Comparison of ENCODE assay signal across 8 cellular contexts in the genomic region with DNA sequence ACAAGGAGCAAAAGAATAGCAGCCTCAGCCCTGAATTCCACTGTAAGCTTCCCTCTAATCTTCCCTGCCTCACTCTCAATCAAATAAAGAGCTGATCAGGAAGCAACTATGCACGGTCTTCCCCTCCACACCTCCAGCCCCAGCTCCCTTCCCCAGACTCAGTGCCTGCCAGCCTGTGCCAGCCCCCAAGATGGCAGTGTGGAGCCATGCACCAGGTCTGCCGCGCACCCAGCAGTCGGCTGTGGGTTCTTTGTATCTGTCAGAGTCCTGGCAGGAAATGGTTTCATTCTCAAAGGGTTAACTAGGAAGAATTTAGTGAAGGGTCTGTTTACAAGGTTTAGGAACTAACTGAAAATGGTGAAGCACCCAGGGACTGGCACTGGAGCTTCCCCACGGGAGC.
DNase-seq lines count a peak whose midpoint lies in the region; ATAC-seq, FAIRE-seq and TF ChIP-seq lines count a peak whose summit lies in the region.
"Not testable (repeated sequence)": the region's sequence is repeated elsewhere in the genome, so short reads cannot be mapped to it uniquely, and the experiment has no call there.

No MANE protein-coding gene starts in this region.

- BruUV-seq in OCI-LY7 (replicated peaks; lab: Mats Ljungman, UMichigan); GM12878 (replicated peaks; lab: Mats Ljungman, UMichigan): not testable (repeated sequence)

- CTCF ChIA-PET in OCI-LY7 (lab: Charles Lee; ENCODE audit: unreplicated experiment), result not testable (repeated sequence)
- CTCF ChIA-PET in GM12878 (lab: Yijun Ruan, JAX), result interaction anchor here (0.6 to 1.6 kb wide), 7 partner anchors 12 to 140 kb away, joined by 3 to 4 read pairs (median 3); no protein-coding TSS in a partner anchor

- ATAC-seq in GM12878; Right ventricle myocardium superior (ENCODE audit: poor library complexity): not testable (repeated sequence)

- not testable (repeated sequence) for H3F3A ChIP-seq in neural cell (ENCODE audit: insufficient read depth, low read length, poor library complexity, severe bottlenecking)

- H3K36me3 ChIP-seq in OCI-LY7 (ENCODE audit: insufficient read depth, low read length); GM12878 (ENCODE audit: control insufficient read depth in 2 of 2, insufficient read depth in 2 of 2, low read length in 1 of 2); neural cell (ENCODE audit: insufficient read depth, low read length): not testable (repeated sequence)

- FAIRE-seq in D721Med (lab: Jason Lieb, UNC); GM12878 (lab: Jason Lieb, UNC): not testable (repeated sequence)

- TF ChIP-seq EP300 in GM12878 (IDR thresholded peaks at IDR 0.05; ENCODE audit: borderline replicate concordance in 1 of 2, control insufficient read depth in 1 of 2, low read depth in 2 of 2, low read length in 2 of 2); neural cell (conservative IDR thresholded peaks at IDR 0.05; ENCODE audit: poor library complexity, severe bottlenecking): not testable (repeated sequence)

- in situ Hi-C loops in GM12878 (cut with MboI), result not testable (repeated sequence)

- not testable (repeated sequence) for TF ChIP-seq POLR2A in GM12878 (IDR thresholded peaks at IDR 0.05; ENCODE audit: low read depth, low read length)

- not testable (repeated sequence) for H3K4me2 ChIP-seq in OCI-LY7 (ENCODE audit: low read length); GM12878 (ENCODE audit: control insufficient read depth, insufficient read depth); neural cell (ENCODE audit: low read length)

- H3K4me1 ChIP-seq in OCI-LY7 (ENCODE audit: insufficient read depth, low read length, poor library complexity, severe bottlenecking); GM12878 (ENCODE audit: control insufficient read depth, insufficient read depth, low read length): not testable (repeated sequence)

- not testable (repeated sequence) for H3K79me2 ChIP-seq in OCI-LY7 (ENCODE audit: insufficient read depth, low read depth, low read length); GM12878 (ENCODE audit: control insufficient read depth, insufficient read depth, low read length); neural cell (replicated peaks; ENCODE audit: insufficient read depth, low read length)

- H3K9me2 ChIP-seq in OCI-LY7 (ENCODE audit: insufficient read depth, low read length); neural cell (ENCODE audit: insufficient read depth, low read length): not testable (repeated sequence)

- H3K9me3 ChIP-seq in OCI-LY7 (ENCODE audit: low read length); GM12878 (replicated peaks; ENCODE audit: control insufficient read depth, insufficient read depth, low read length); neural cell (ENCODE audit: low read length): not testable (repeated sequence)

- POLR2A ChIA-PET in OCI-LY7 (lab: Charles Lee); GM12878 (lab: Charles Lee): not testable (repeated sequence)

- H3K4me3 ChIP-seq in OCI-LY7 (ENCODE audit: low read depth, low read length, poor library complexity, severe bottlenecking); GM12878; neural cell (ENCODE audit: low read length): not testable (repeated sequence)

- H3K27ac ChIP-seq in OCI-LY7 (ENCODE audit: low read depth, low read length, poor library complexity, severe bottlenecking); GM12878 (ENCODE audit: control insufficient read depth, insufficient read depth); neural cell (ENCODE audit: low read length): not testable (repeated sequence)

- TF ChIP-seq CTCF in D721Med (IDR thresholded peaks at IDR 0.05; ENCODE audit: insufficient read depth, missing control alignments), result peak; percentile 63
- TF ChIP-seq CTCF in OCI-LY7 (conservative IDR thresholded peaks at IDR 0.05; ENCODE audit: low read length), result peak; percentile 34; the same call in 1 of the 2 replicates
- TF ChIP-seq CTCF in GM12878 (IDR thresholded peaks at IDR 0.05 in 2 of 3, conservative IDR thresholded peaks at IDR 0.05 in 1 of 3; ENCODE audit: control insufficient read depth in 2 of 3, extremely low read depth in 1 of 3, insufficient read depth in 1 of 3, low read depth in 3 of 3, low read length in 3 of 3), result peak; percentile 15 to 46 (median 42); a peak in 4 of 6 replicates
- peak; percentile 48 for TF ChIP-seq CTCF in neural cell (IDR thresholded peaks at IDR 0.05; ENCODE audit: poor library complexity, severe bottlenecking)

- RAD21 ChIA-PET in GM12878 (lab: Charles Lee; ENCODE audit: unreplicated experiment), result interaction anchor here (0.6 kb wide), 2 partner anchors 55 to 426 kb away, joined by 3 read pairs; no protein-coding TSS in a partner anchor

- H4K20me1 ChIP-seq in OCI-LY7 (ENCODE audit: insufficient read depth, low read length); GM12878 (ENCODE audit: control insufficient read depth, insufficient read depth); neural cell (ENCODE audit: insufficient read depth): not testable (repeated sequence)

- 0% methylated on average over 5 of the region's 5 CpGs for WGBS in GM12878 (ENCODE audit: insufficient coverage, insufficient replicate concordance, low lambda C conversion rate, missing lambda C conversion rate)

- DNase-seq in D721Med (ENCODE audit: insufficient read length, low spot score); GM12878 (ENCODE audit: low read depth, low spot score): not testable (repeated sequence)
- DNase-seq in LHCN-M2 (ENCODE audit: low read depth) (peak; percentile 32), OCI-LY7 (ENCODE audit: low spot score) (peak; percentile 8), Right ventricle myocardium superior (peak; percentile 61)
- peak; percentile 4 to 17 for DNase-seq in activated CD4-positive, alpha-beta T cell treated with anti-CD3 and anti-CD28 coated beads, Interleukin-2, amount 50 U/mL, for 24 hours (ENCODE audit: low read depth in 1 of 2, low spot score in 1 of 2)
- DNase-seq in stimulated activated CD8-positive, alpha-beta memory T cell treated with anti-CD3 and anti-CD28 coated beads, Interleukin-4, amount 100 ng/mL, for 48 hours, result peak; percentile 68

- not testable (repeated sequence) for H3K27me3 ChIP-seq in GM12878 (replicated peaks in 1 of 2; ENCODE audit: control insufficient read depth in 2 of 2, insufficient read depth in 2 of 2, low read length in 1 of 2); neural cell (ENCODE audit: insufficient read depth, low read depth, low read length)

- intact Hi-C loops in OCI-LY7 (cut with micrococcal nuclease; ENCODE audit: unreplicated experiment); GM12878 (cut with micrococcal nuclease; ENCODE audit: unreplicated experiment); Right ventricle myocardium superior (cut with DNase I): not testable (repeated sequence)

- H3K9ac ChIP-seq in GM12878 (ENCODE audit: control insufficient read depth, insufficient read depth, low read length); neural cell (ENCODE audit: low read length): not testable (repeated sequence)

- H2AFZ ChIP-seq in OCI-LY7 (ENCODE audit: low read length); GM12878 (ENCODE audit: control insufficient read depth, low read depth, low read length); neural cell (ENCODE audit: low read depth, low read length): not testable (repeated sequence)

- peak; percentile 41 for TF ChIP-seq RAD21 in GM12878 (IDR thresholded peaks at IDR 0.05; ENCODE audit: insufficient read depth, low read depth, low read length)
- peak; percentile 33 for TF ChIP-seq RAD21 in neural cell (conservative IDR thresholded peaks at IDR 0.05)

- SMC1A ChIA-PET in GM12878 (lab: Charles Lee; ENCODE audit: uncharacterized antibody, unreplicated experiment), result interaction anchor here (0.7 kb wide), 1 partner anchor 11 kb away, joined by 4 read pairs; no protein-coding TSS in a partner anchor

TF ChIP-seq in neural cell, 6 proteins besides CTCF, POLR2A, EP300 and RAD21:
- TF ChIP-seq SMC3 (conservative IDR thresholded peaks at IDR 0.05; ENCODE audit: poor library complexity), result peak; percentile 26
